9 cellular contexts compared by ENCODE assay signal in genomic region chr1:228488818-228489674, GRCh38. TPM values are rescaled to one million over a fixed set of nuclear protein-coding genes. Genes with fewer than 3 reads are reported as not detected.
A peak's percentile ranks its signal among the peaks of the same experiment; 100 is the strongest.
DNase-seq lines count a peak whose midpoint lies in the region; TF ChIP-seq lines count a peak whose summit lies in the region.
"Had no signal": no experiment of that assay in that cellular context is flagged by ENCODE, and none has a peak within 500 bp of the region (broad histone marks: within the 10 kb centered on the region; RNA-seq: fewer than 3 reads in every experiment).

No MANE protein-coding gene starts in this region.

- peaks cover 27% of the 10 kb centered on the region for H3K36me3 Mint-ChIP-seq in mesothelial cell of epicardium

- H3K4me3 Mint-ChIP-seq in mesothelial cell of epicardium: peak overlapping the region; percentile 77

- H3K27ac ChIP-seq in HEK293 (ENCODE audit: extremely low read depth, low read depth, low read length) (peak overlapping the region; percentile 53; the same call in 1 of the 2 replicates), ascending aorta (no peak overlapping the region)

- H3K9me3 Mint-ChIP-seq in mesothelial cell of epicardium: no peaks in the 10 kb centered on the region

- H3K4me1 Mint-ChIP-seq in mesothelial cell of epicardium: peaks cover 11% of the 10 kb centered on the region

- H3K4me3 ChIP-seq in AG09309 (ENCODE audit: control insufficient read depth, low read depth, low read length) (peak overlapping the region; percentile 82), HEK293 (ENCODE audit: low read depth, low read length) (no peak overlapping the region), ascending aorta (peak overlapping the region; percentile 76 to 97)

- POLR2A ChIA-PET in HEK293 (lab: Yijun Ruan, JAX): interaction anchor here (0.7 kb wide), 1 partner anchor 30 kb away, joined by 4 read pairs; no protein-coding TSS in a partner anchor

- H3K27ac Mint-ChIP-seq in mesothelial cell of epicardium: peak overlapping the region; percentile 53

- TF ChIP-seq CTCF in AG09309 (IDR thresholded peaks at IDR 0.05; ENCODE audit: control insufficient read depth, insufficient read depth, low read depth, low read length, missing control alignments) (no peak), HEK293 (tag by site-specific recombination; IDR thresholded peaks at IDR 0.05) (no peak), ascending aorta (IDR thresholded peaks at IDR 0.05) (no peak), mesothelial cell of epicardium (IDR thresholded peaks at IDR 0.05; ENCODE audit: unreplicated experiment) (no peak)

- H3K4me1 ChIP-seq in HEK293 (ENCODE audit: control insufficient read depth, insufficient read depth, low read length) (peaks cover 7% of the 10 kb centered on the region), ascending aorta (peaks cover 17 to 28% of the 10 kb centered on the region in 2 donors)

- H3K27me3 ChIP-seq in ascending aorta: no peaks in the 10 kb centered on the region

- H3K36me3 ChIP-seq in HEK293 (ENCODE audit: control insufficient read depth in 2 of 2, insufficient read depth in 1 of 2, low read length in 2 of 2): peaks cover 30 to 50% of the 10 kb centered on the region in 2 experiments
- peaks cover 17 to 29% of the 10 kb centered on the region in 2 donors for H3K36me3 ChIP-seq in ascending aorta

- DNase-seq in AG09309 (ENCODE audit: low read depth): no peak
- no peak for DNase-seq in ascending aorta (ENCODE audit: low spot score in 2 of 2)
- no peak for DNase-seq in mesothelial cell of epicardium (ENCODE audit: low spot score in 2 of 2, unreplicated experiment in 2 of 2)
- DNase-seq in glomerular visceral epithelial cell (ENCODE audit: extremely low spot score): no peak
- DNase-seq in activated CD4-positive, CD25-positive, alpha-beta regulatory T cell treated with anti-CD3 and anti-CD28 coated beads, Interleukin-2, amount 50 U/mL, for 72 hours: no peak
- DNase-seq in NCI-H1694 treated with DMSO at 0.1 percent for 48 hours (lab: John Stamatoyannopoulos, UW): no peak
- DNase-seq in G401 (ENCODE audit: low spot score): no peak
- DNase-seq: T-helper 9 cell had no signal

- in situ Hi-C loops in G401 (cut with HindIII; ENCODE audit: low sequenced_read_pairs): no loop called here

- CTCF ChIA-PET in HEK293 (lab: Yijun Ruan, JAX): interaction anchor here (0.6 to 3.1 kb wide), 5 partner anchors 8 to 31 kb away, joined by 3 to 23 read pairs (median 4); a partner anchor contains a TSS

- H3K27me3 Mint-ChIP-seq in mesothelial cell of epicardium (ENCODE audit: low read depth): peaks cover 2% of the 10 kb centered on the region

- intact Hi-C loops in ascending aorta (cut with DNase I): loop anchor here (10.0 kb wide), 2 partner anchors 384 to 786 kb away; partner anchors contain the start of genes C1orf35, MRPL55 and RAB4A

- H3K9me3 ChIP-seq in HEK293 (ENCODE audit: control insufficient read depth, insufficient read depth, low read depth, low read length): no peaks in the 10 kb centered on the region
- H3K9me3 ChIP-seq in ascending aorta: no peaks in the 10 kb centered on the region

TF ChIP-seq in HEK293, 187 proteins besides CTCF, POLR2A, EP300 and RAD21:
- TF ChIP-seq ZNF501 (tag by site-specific recombination; IDR thresholded peaks at IDR 0.05) (no peak), KLF16 (tag by site-specific recombination; IDR thresholded peaks at IDR 0.05) (0 out of 2 replicates have a peak, but pooled peaks have one; percentile 43), ZNF121 (tag by site-specific recombination; IDR thresholded peaks at IDR 0.05) (peak; percentile 92), SP3 (tag by site-specific recombination; IDR thresholded peaks at IDR 0.05) (0 out of 2 replicates have a peak, but pooled peaks have one; percentile 9)
- TF ChIP-seq, protein P1, sequence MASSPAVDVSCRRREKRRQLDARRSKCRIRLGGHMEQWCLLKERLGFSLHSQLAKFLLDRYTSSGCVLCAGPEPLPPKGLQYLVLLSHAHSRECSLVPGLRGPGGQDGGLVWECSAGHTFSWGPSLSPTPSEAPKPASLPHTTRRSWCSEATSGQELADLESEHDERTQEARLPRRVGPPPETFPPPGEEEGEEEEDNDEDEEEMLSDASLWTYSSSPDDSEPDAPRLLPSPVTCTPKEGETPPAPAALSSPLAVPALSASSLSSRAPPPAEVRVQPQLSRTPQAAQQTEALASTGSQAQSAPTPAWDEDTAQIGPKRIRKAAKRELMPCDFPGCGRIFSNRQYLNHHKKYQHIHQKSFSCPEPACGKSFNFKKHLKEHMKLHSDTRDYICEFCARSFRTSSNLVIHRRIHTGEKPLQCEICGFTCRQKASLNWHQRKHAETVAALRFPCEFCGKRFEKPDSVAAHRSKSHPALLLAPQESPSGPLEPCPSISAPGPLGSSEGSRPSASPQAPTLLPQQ (tag by site-specific recombination; IDR thresholded peaks at IDR 0.05): 0 out of 2 replicates have a peak, but pooled peaks have one; percentile 8

RNA-seq across cellular contexts. Expression of gene RNF187, which starts 1.9 kb away (rescaled TPM):
- total RNA-seq in ascending aorta (24.3 TPM), mesothelial cell of epicardium (83.0 to 85.1 TPM (median 84.3 TPM) in 3 replicates)
- 136 and 168 TPM in 2 replicates for total RNA-seq in G401 (2014; rRNA removed; shearing (Covaris generic))
